Comparison of ENCODE assay signal across 10 cellular contexts in genomic region chr1:204348722-204349121, GRCh38. TPM values are rescaled to one million over a fixed set of nuclear protein-coding genes. Genes with fewer than 3 reads are reported as not detected.
DNase-seq lines count a peak whose midpoint lies in the region; ATAC-seq and TF ChIP-seq lines count a peak whose summit lies in the region.
"Had no signal": no experiment of that assay in that cellular context is flagged by ENCODE, and none has a peak within 500 bp of the region (broad histone marks: within the 10 kb centered on the region; RNA-seq: fewer than 3 reads in every experiment).

No MANE protein-coding gene starts in this region.

- TF ChIP-seq EP300 in upper lobe of left lung (IDR thresholded peaks at IDR 0.05) = no peak

- H3K9me3 ChIP-seq in duodenal mucosa (ENCODE audit: control insufficient read depth in 1 of 2, low read length in 2 of 2) (no peaks in the 10 kb centered on the region), lung (ENCODE audit: control insufficient read depth in 2 of 2, insufficient read depth in 1 of 2, low read length in 1 of 2) (no peaks in the 10 kb centered on the region), upper lobe of left lung (no peaks in the 10 kb centered on the region)

- H3K4me3 ChIP-seq in duodenal mucosa (ENCODE audit: low read depth in 1 of 2, low read length in 2 of 2) (peak overlapping the region in 1 of 2 donors; percentile 5), lung (no peak overlapping the region), upper lobe of left lung (no peak overlapping the region)

- no peak for TF ChIP-seq POLR2A in upper lobe of left lung (IDR thresholded peaks at IDR 0.05)

- H3K9ac ChIP-seq in duodenal mucosa (ENCODE audit: low read depth in 1 of 2, low read length in 2 of 2) = no peak overlapping the region

- H3K4me3 Mint-ChIP-seq in activated CD4-positive, alpha-beta T cell treated with anti-CD3 and anti-CD28 coated beads, Interleukin-2, amount 10 ng/mL, durations not matched to agents 24 days and 14 days = no peak overlapping the region

- peak; percentile 55 for ATAC-seq in lung (ENCODE audit: insufficient read depth, low FRiP score)
- ATAC-seq in upper lobe of left lung (ENCODE audit: low FRiP score in 2 of 2) = peak; percentile 70 to 94
- ATAC-seq in GM19035 (IDR thresholded peaks at IDR 0.05; ENCODE audit: unreplicated experiment) = no peak

- H3K4me1 Mint-ChIP-seq in activated CD4-positive, alpha-beta T cell treated with anti-CD3 and anti-CD28 coated beads, Interleukin-2, amount 10 ng/mL, durations not matched to agents 24 days and 14 days = peaks cover 3% of the 10 kb centered on the region

- WGBS in lung, 2 donors = 24 to 45% methylated on average over 6 of the region's 6 CpGs
- 15 to 65% methylated on average over 2 to 5 of the region's 6 CpGs for WGBS in upper lobe of left lung, 2 donors

- H3K27me3 Mint-ChIP-seq in activated CD4-positive, alpha-beta T cell treated with anti-CD3 and anti-CD28 coated beads, Interleukin-2, amount 10 ng/mL, durations not matched to agents 24 days and 14 days = peaks cover 2% of the 10 kb centered on the region

- TF ChIP-seq CTCF in lung (IDR thresholded peaks at IDR 0.05; ENCODE audit: control extremely low read depth, extremely low read depth) (no peak), upper lobe of left lung (IDR thresholded peaks at IDR 0.05) (no peak)

- H3K27me3 ChIP-seq in duodenal mucosa (ENCODE audit: control insufficient read depth in 1 of 2, insufficient read depth in 2 of 2, low read length in 2 of 2) (no peaks in the 10 kb centered on the region), lung (ENCODE audit: control insufficient read depth, insufficient read depth) (no peaks in the 10 kb centered on the region), upper lobe of left lung (no peaks in the 10 kb centered on the region)

- intact Hi-C loops in activated CD4-positive, alpha-beta T cell treated with anti-CD3 and anti-CD28 coated beads, Interleukin-2, amount 10 ng/mL, durations not matched to agents 24 days and 14 days (cut with micrococcal nuclease) = no loop called here

- no peak overlapping the region for H3K27ac Mint-ChIP-seq in activated CD4-positive, alpha-beta T cell treated with anti-CD3 and anti-CD28 coated beads, Interleukin-2, amount 10 ng/mL, durations not matched to agents 24 days and 14 days

- H3K27ac ChIP-seq in duodenal mucosa (ENCODE audit: low read depth, low read length) (peak overlapping the region; percentile 6), lung (ENCODE audit: low read depth in 1 of 2, low read length in 1 of 2) (peak overlapping the region in 1 of 2 donors; percentile 25), upper lobe of left lung (peak overlapping the region; percentile 15 to 75 (median 26))

- peak; percentile 24 for DNase-seq in NCI-H1105 (lab: John Stamatoyannopoulos, UW)
- DNase-seq in NCI-H1105 treated with DMSO at 0.1 percent for 48 hours (lab: John Stamatoyannopoulos, UW) = no peak
- DNase-seq in lung (ENCODE audit: low spot score) = peak; percentile 52
- DNase-seq in upper lobe of left lung = peak in 1 of 2 donors; percentile 55
- DNase-seq in activated CD4-positive, alpha-beta T cell treated with anti-CD3 and anti-CD28 coated beads, Interleukin-2, amount 10 ng/mL, durations not matched to agents 24 days and 14 days = no peak
- DNase-seq in stimulated activated CD4-positive, alpha-beta T cell treated with anti-CD3 and anti-CD28 coated beads, Interleukin-1b, Interleukin-23, amount 100 ng/mL, for 48 hours = no peak
- DNase-seq: 8988T had no signal

- no peaks in the 10 kb centered on the region for H3K36me3 Mint-ChIP-seq in activated CD4-positive, alpha-beta T cell treated with anti-CD3 and anti-CD28 coated beads, Interleukin-2, amount 10 ng/mL, durations not matched to agents 24 days and 14 days (ENCODE audit: low read depth)

- H3K36me3 ChIP-seq in duodenal mucosa (ENCODE audit: control insufficient read depth in 1 of 2, insufficient read depth in 2 of 2, low read length in 2 of 2) (no peaks in the 10 kb centered on the region), lung (ENCODE audit: control insufficient read depth in 2 of 2, insufficient read depth in 2 of 2, low read length in 2 of 2) (no peaks in the 10 kb centered on the region), upper lobe of left lung (no peaks in the 10 kb centered on the region)

- no peaks in the 10 kb centered on the region for H3K9me3 Mint-ChIP-seq in activated CD4-positive, alpha-beta T cell treated with anti-CD3 and anti-CD28 coated beads, Interleukin-2, amount 10 ng/mL, durations not matched to agents 24 days and 14 days

- H3K4me1 ChIP-seq in duodenal mucosa (ENCODE audit: control insufficient read depth in 1 of 2, insufficient read depth in 2 of 2, low read length in 2 of 2) (peaks cover 38 to 45% of the 10 kb centered on the region in 2 donors), lung (ENCODE audit: control insufficient read depth in 2 of 2, insufficient read depth in 2 of 2, low read length in 2 of 2) (peaks cover 0 to 2% of the 10 kb centered on the region in 2 donors), upper lobe of left lung (peaks cover 0 to 21% (median 11%) of the 10 kb centered on the region in 4 donors)

RNA-seq across cellular contexts. Expression of gene PLEKHA6, which starts 11.0 kb away (rescaled TPM):
- total RNA-seq in lung (10 to 100 TPM in 1 of 2 donors, 1 to 10 TPM in 1; 2.8 to 10.5 TPM), upper lobe of left lung (1 to 10 TPM; 3.3 to 6.9 (median 4.9) TPM)
- 1 to 10 TPM in 1 of 2 donors, under 1 TPM in 1; 0.88 to 3.8 TPM for polyA plus RNA-seq in lung
- total RNA-seq in activated CD4-positive, alpha-beta T cell treated with anti-CD3 and anti-CD28 coated beads, Interleukin-2, amount 10 ng/mL, durations not matched to agents 24 days and 14 days = 0.07 and 0.47 TPM in 2 replicates
- total RNA-seq: SK-MEL-5 had no signal

Comparison
In these comparisons a context has a peak if more than half of its experiments do, and no peak if none do; other contexts are left out.
1. DNase-seq: peak in NCI-H1105 (single experiment) and lung (single experiment); none in NCI-H1105 treated with DMSO at 0.1 percent for 48 hours (single experiment), activated CD4-positive, alpha-beta T cell treated with anti-CD3 and anti-CD28 coated beads, Interleukin-2, amount 10 ng/mL, durations not matched to agents 24 days and 14 days (single experiment) and stimulated activated CD4-positive, alpha-beta T cell treated with anti-CD3 and anti-CD28 coated beads, Interleukin-1b, Interleukin-23, amount 100 ng/mL, for 48 hours (single experiment).